In genomic region chr10:124530215-124530665, GRCh38 we compare ENCODE assay signal across 8 cellular contexts.
A peak's percentile ranks its signal among the peaks of the same experiment; 100 is the strongest.
DNase-seq lines count a peak whose midpoint lies in the region; ATAC-seq and TF ChIP-seq lines count a peak whose summit lies in the region.

No MANE protein-coding gene starts in this region.

- CTCF ChIA-PET in SK-N-SH (lab: Yijun Ruan, JAX): interaction anchor here (0.5 to 5.5 kb wide), 36 partner anchors 9 to 505 kb away, joined by 3 to 69 read pairs (median 4); partner anchors contain the start of genes FAM53B and OAT
- CTCF ChIA-PET in activated naive CD4-positive, alpha-beta T cell treated with anti-CD3 and anti-CD28 coated beads for 36 hours (lab: Charles Lee): interaction anchor here (0.5 to 2.9 kb wide), 18 partner anchors 9 to 1098 kb away, joined by 3 to 17 read pairs (median 4); no protein-coding TSS in a partner anchor

- H3K4me3 ChIP-seq in KMS-11 (IDR thresholded peaks at IDR 0.05; ENCODE audit: insufficient read depth, low read depth, low read length) (no peak overlapping the region), SK-N-SH (ENCODE audit: low read depth in 2 of 2, low read length in 1 of 2) (no peak overlapping the region; a peak in 1 of 4 replicates), upper lobe of left lung (no peak overlapping the region)

- DNase-seq in GDM1 (lab: John Stamatoyannopoulos, UW): peak; percentile 74
- DNase-seq in SK-N-SH: peak; percentile 98
- DNase-seq in activated naive CD4-positive, alpha-beta T cell treated with anti-CD3 and anti-CD28 coated beads for 36 hours: peak; percentile 91
- peak; percentile 80 for DNase-seq in glomerular visceral epithelial cell (ENCODE audit: extremely low spot score)
- DNase-seq in posterior cingulate gyrus: peak; percentile 80 to 98 (median 91)
- peak; percentile 87 to 95 for DNase-seq in upper lobe of left lung

- H2AFZ ChIP-seq in KMS-11 (ENCODE audit: low read depth) (peak overlapping the region; percentile 73), SK-N-SH (ENCODE audit: low read depth) (peak overlapping the region; percentile 48; the same call in 1 of the 2 replicates)

- H3K9me2 ChIP-seq in SK-N-SH: no peaks in the 10 kb centered on the region

- H3K36me3 ChIP-seq in KMS-11 (ENCODE audit: insufficient read depth): no peaks in the 10 kb centered on the region
- no peaks in the 10 kb centered on the region for H3K36me3 ChIP-seq in SK-N-SH (replicated peaks in 1 of 2; ENCODE audit: control insufficient read depth in 1 of 2, insufficient read depth in 2 of 2, low read length in 1 of 2)
- H3K36me3 ChIP-seq in upper lobe of left lung: no peaks in the 10 kb centered on the region

- ATAC-seq in GM21786 (IDR thresholded peaks at IDR 0.05; ENCODE audit: unreplicated experiment): peak; percentile 86
- ATAC-seq in upper lobe of left lung (ENCODE audit: low FRiP score in 2 of 2): peak; percentile 90 to 91

- 25% methylated on average over 6 of the region's 18 CpGs for WGBS in SK-N-SH (ENCODE audit: low lambda C conversion rate)
- 24 to 36% methylated on average over 6 to 7 of the region's 18 CpGs for whole genome bisulfite sequencing in upper lobe of left lung, 2 donors

- no peaks in the 10 kb centered on the region for H3K27me3 Mint-ChIP-seq in activated naive CD4-positive, alpha-beta T cell treated with anti-CD3 and anti-CD28 coated beads for 36 hours (ENCODE audit: low read depth)

- H3K79me2 ChIP-seq in KMS-11 (ENCODE audit: insufficient read depth, low read depth) (no peaks in the 10 kb centered on the region), SK-N-SH (ENCODE audit: insufficient read depth) (no peaks in the 10 kb centered on the region)

- no peaks in the 10 kb centered on the region for H3F3A ChIP-seq in SK-N-SH (replicated peaks; ENCODE audit: insufficient read depth)

- intact Hi-C loops in activated naive CD4-positive, alpha-beta T cell treated with anti-CD3 and anti-CD28 coated beads for 36 hours (cut with micrococcal nuclease): loop anchor here (1.0 to 10.0 kb wide), 5 partner anchors 211 to 535 kb away; no protein-coding TSS in a partner anchor
- intact Hi-C loops in posterior cingulate gyrus (cut with DNase I): loop anchor here (2.0 to 10.0 kb wide), 2 partner anchors 85 to 217 kb away; no protein-coding TSS in a partner anchor

- TF ChIP-seq CTCF in KMS-11 (conservative IDR thresholded peaks at IDR 0.05; ENCODE audit: low read depth, low read length): peak; percentile 82
- TF ChIP-seq CTCF in SK-N-SH (IDR thresholded peaks at IDR 0.05): peak; percentile 83
- TF ChIP-seq CTCF in upper lobe of left lung (IDR thresholded peaks at IDR 0.05): peak; percentile 85 to 96 (median 93)

- no peaks in the 10 kb centered on the region for H4K20me1 ChIP-seq in KMS-11 (ENCODE audit: insufficient read depth)
- no peaks in the 10 kb centered on the region for H4K20me1 ChIP-seq in SK-N-SH (ENCODE audit: insufficient read depth)

- H3K27ac ChIP-seq in KMS-11: no peak overlapping the region
- H3K27ac ChIP-seq in SK-N-SH (ENCODE audit: low read depth in 2 of 2, low read length in 1 of 2): no peak overlapping the region
- no peak overlapping the region for H3K27ac ChIP-seq in upper lobe of left lung

- H3K27ac Mint-ChIP-seq in activated naive CD4-positive, alpha-beta T cell treated with anti-CD3 and anti-CD28 coated beads for 36 hours: no peak overlapping the region

- POLR2A ChIA-PET in SK-N-SH (lab: Yijun Ruan, JAX): no interaction called here

- H3K9me3 ChIP-seq in SK-N-SH (no peaks in the 10 kb centered on the region), upper lobe of left lung (no peaks in the 10 kb centered on the region)

- H3K36me3 Mint-ChIP-seq in activated naive CD4-positive, alpha-beta T cell treated with anti-CD3 and anti-CD28 coated beads for 36 hours (ENCODE audit: low read depth): no peaks in the 10 kb centered on the region

- H3K9ac ChIP-seq in KMS-11 (peak overlapping the region; percentile 6; the same call in 1 of the 2 replicates), SK-N-SH (no peak overlapping the region)

- H3K4me1 Mint-ChIP-seq in activated naive CD4-positive, alpha-beta T cell treated with anti-CD3 and anti-CD28 coated beads for 36 hours (ENCODE audit: low read depth): peaks cover 5% of the 10 kb centered on the region

- peak; percentile 92 for TF ChIP-seq RAD21 in SK-N-SH (IDR thresholded peaks at IDR 0.05; ENCODE audit: low read length)

- no peaks in the 10 kb centered on the region for H3K9me3 Mint-ChIP-seq in activated naive CD4-positive, alpha-beta T cell treated with anti-CD3 and anti-CD28 coated beads for 36 hours

- H3K4me2 ChIP-seq in KMS-11 (peak overlapping the region; percentile 38; the same call in 1 of the 2 replicates), SK-N-SH (no peak overlapping the region)

- peaks cover 15% of the 10 kb centered on the region for H3K4me1 ChIP-seq in KMS-11 (ENCODE audit: low read depth, poor library complexity, severe bottlenecking)
- peaks cover 0 to 15% of the 10 kb centered on the region in 2 experiments; a peak in 1 of 4 replicates for H3K4me1 ChIP-seq in SK-N-SH (ENCODE audit: control insufficient read depth in 1 of 2, insufficient read depth in 2 of 2, low read depth in 1 of 2, low read length in 1 of 2)
- peaks cover 0 to 15% (median 7%) of the 10 kb centered on the region in 4 donors for H3K4me1 ChIP-seq in upper lobe of left lung

- TF ChIP-seq POLR2A in upper lobe of left lung (IDR thresholded peaks at IDR 0.05): no peak

- no peak for TF ChIP-seq EP300 in SK-N-SH (IDR thresholded peaks at IDR 0.05; ENCODE audit: borderline replicate concordance in 1 of 2, low read depth in 1 of 2, low read length in 1 of 2)
- no peak for TF ChIP-seq EP300 in upper lobe of left lung (IDR thresholded peaks at IDR 0.05)

- H3K27me3 ChIP-seq in KMS-11 (ENCODE audit: insufficient read depth, low read depth): no peaks in the 10 kb centered on the region
- H3K27me3 ChIP-seq in SK-N-SH (ENCODE audit: insufficient read depth): no peaks in the 10 kb centered on the region
- no peaks in the 10 kb centered on the region for H3K27me3 ChIP-seq in upper lobe of left lung

- H3K4me3 Mint-ChIP-seq in activated naive CD4-positive, alpha-beta T cell treated with anti-CD3 and anti-CD28 coated beads for 36 hours: no peak overlapping the region

TF ChIP-seq in SK-N-SH, 30 proteins besides CTCF, POLR2A, EP300 and RAD21 (continues in another document):
- TF ChIP-seq SIN3A (IDR thresholded peaks at IDR 0.05; ENCODE audit: borderline replicate concordance, low read depth, low read length) (no peak), REST (IDR thresholded peaks at IDR 0.05; ENCODE audit: low read depth, low read length) (no peak), GABPA (IDR thresholded peaks at IDR 0.05; ENCODE audit: low read depth) (no peak), SMC3 (IDR thresholded peaks at IDR 0.05; ENCODE audit: low read depth, low read length) (peak; percentile 88), TAF1 (IDR thresholded peaks at IDR 0.05; ENCODE audit: borderline replicate concordance, low read depth, low read length) (0 out of 2 replicates have a peak, but pooled peaks have one; percentile 21), MAX (IDR thresholded peaks at IDR 0.05; ENCODE audit: low read depth) (peak; percentile 66; the same call in 1 of the 2 replicates), MXI1 (IDR thresholded peaks at IDR 0.05; ENCODE audit: low read depth, low read length) (peak; percentile 68), RXRA (IDR thresholded peaks at IDR 0.05; ENCODE audit: borderline replicate concordance, low read depth) (no peak), TEAD4 (IDR thresholded peaks at IDR 0.05; ENCODE audit: borderline replicate concordance, insufficient read depth) (no peak), ZBTB33 (IDR thresholded peaks at IDR 0.05; ENCODE audit: borderline replicate concordance, low read depth) (no peak), MEF2A (IDR thresholded peaks at IDR 0.05; ENCODE audit: borderline replicate concordance, low read depth) (no peak), JUND (IDR thresholded peaks at IDR 0.05) (no peak)
